8 cellular contexts compared by ENCODE assay signal in the genomic region with DNA sequence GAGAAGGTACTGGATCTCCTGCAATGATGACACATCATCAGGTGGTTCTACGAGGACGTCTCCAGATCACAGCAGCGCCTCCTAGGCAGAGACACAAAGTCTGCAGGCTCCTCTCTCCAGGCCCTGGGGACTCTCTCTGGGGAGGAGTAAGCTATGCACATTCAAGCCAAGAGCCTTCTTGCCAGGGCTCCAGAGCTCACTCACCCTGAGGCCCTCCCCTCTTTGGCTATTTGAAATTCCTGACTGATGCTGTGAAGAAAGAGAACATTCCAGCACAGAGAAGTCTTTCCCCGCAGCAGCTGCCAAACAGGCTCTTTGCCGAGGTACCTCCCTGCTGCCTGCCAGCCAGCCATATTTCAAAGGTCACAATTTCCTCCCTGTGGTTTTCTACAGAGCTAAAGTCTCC.
DNase-seq lines count a peak whose midpoint lies in the region; ATAC-seq and TF ChIP-seq lines count a peak whose summit lies in the region.

No MANE protein-coding gene starts in this region.

- no peaks in the 10 kb centered on the region for H3K9me3 Mint-ChIP-seq in activated T-cell treated with anti-CD3 and anti-CD28 coated beads, Interleukin-2, amount 50 U/mL, for 4 hours
- no peaks in the 10 kb centered on the region for H3K9me3 Mint-ChIP-seq in stimulated activated memory B cell treated with anti-CD40 and anti-IgM and Interleukin-4, amounts not matched to agents 10 μg/mL and 1 μg/mL and 100 μg/mL, for 72 hours

- DNase-seq in activated T-cell treated with anti-CD3 and anti-CD28 coated beads, Interleukin-2, amount 50 U/mL, for 4 hours: no peak
- DNase-seq in activated T-cell treated with anti-CD3 and anti-CD28 coated beads for 4 hours (no peak), astrocyte of the cerebellum (ENCODE audit: low read depth) (peak; percentile 73), iPS-NIHi11 (ENCODE audit: low spot score) (peak; percentile 76), Kasumi-1 (lab: John Stamatoyannopoulos, UW) (no peak), GOT3 (lab: John Stamatoyannopoulos, UW) (no peak)

- no peaks in the 10 kb centered on the region for H3K27me3 Mint-ChIP-seq in activated T-cell treated with anti-CD3 and anti-CD28 coated beads, Interleukin-2, amount 50 U/mL, for 4 hours (ENCODE audit: low read depth)
- H3K27me3 Mint-ChIP-seq in stimulated activated memory B cell treated with anti-CD40 and anti-IgM and Interleukin-4, amounts not matched to agents 10 μg/mL and 1 μg/mL and 100 μg/mL, for 72 hours: peaks cover 29% of the 10 kb centered on the region

- in situ Hi-C loops in astrocyte of the cerebellum (cut with HindIII; ENCODE audit: low sequenced_read_pairs): no loop called here

- peaks cover 48% of the 10 kb centered on the region for H3K4me1 Mint-ChIP-seq in activated T-cell treated with anti-CD3 and anti-CD28 coated beads, Interleukin-2, amount 50 U/mL, for 4 hours (ENCODE audit: low read depth)
- peaks cover 13% of the 10 kb centered on the region for H3K4me1 Mint-ChIP-seq in stimulated activated memory B cell treated with anti-CD40 and anti-IgM and Interleukin-4, amounts not matched to agents 10 μg/mL and 1 μg/mL and 100 μg/mL, for 72 hours

- peak; percentile 43 for TF ChIP-seq CTCF in astrocyte of the cerebellum (IDR thresholded peaks at IDR 0.05; ENCODE audit: low read depth, low read length, missing control alignments)

- peaks cover 3% of the 10 kb centered on the region for H3K36me3 Mint-ChIP-seq in activated T-cell treated with anti-CD3 and anti-CD28 coated beads, Interleukin-2, amount 50 U/mL, for 4 hours (ENCODE audit: insufficient read depth)
- no peaks in the 10 kb centered on the region for H3K36me3 Mint-ChIP-seq in stimulated activated memory B cell treated with anti-CD40 and anti-IgM and Interleukin-4, amounts not matched to agents 10 μg/mL and 1 μg/mL and 100 μg/mL, for 72 hours

- peak; percentile 31 to 53 for ATAC-seq in activated T-cell treated with anti-CD3 and anti-CD28 coated beads, Interleukin-2, amount 50 U/mL, for 4 hours
- peak; percentile 54 for ATAC-seq in stimulated activated memory B cell treated with anti-CD40 and anti-IgM and Interleukin-4, amounts not matched to agents 10 μg/mL and 1 μg/mL and 100 μg/mL, for 72 hours
- ATAC-seq in GM21786 (IDR thresholded peaks at IDR 0.05; ENCODE audit: unreplicated experiment): no peak

- no peak overlapping the region for H3K27ac Mint-ChIP-seq in stimulated activated memory B cell treated with anti-CD40 and anti-IgM and Interleukin-4, amounts not matched to agents 10 μg/mL and 1 μg/mL and 100 μg/mL, for 72 hours

- H3K4me3 Mint-ChIP-seq in activated T-cell treated with anti-CD3 and anti-CD28 coated beads, Interleukin-2, amount 50 U/mL, for 4 hours: no peak overlapping the region
- no peak overlapping the region for H3K4me3 Mint-ChIP-seq in stimulated activated memory B cell treated with anti-CD40 and anti-IgM and Interleukin-4, amounts not matched to agents 10 μg/mL and 1 μg/mL and 100 μg/mL, for 72 hours

- no peak overlapping the region for H3K4me3 ChIP-seq in astrocyte of the cerebellum (ENCODE audit: low read depth, low read length)

Comparison
In these comparisons a context has a peak if more than half of its experiments do, and no peak if none do; other contexts are left out.
1. DNase-seq: peak in astrocyte of the cerebellum (single experiment) and iPS-NIHi11 (single experiment); none in activated T-cell treated with anti-CD3 and anti-CD28 coated beads, Interleukin-2, amount 50 U/mL, for 4 hours (single experiment), activated T-cell treated with anti-CD3 and anti-CD28 coated beads for 4 hours (single experiment), Kasumi-1 (0 of 2) and GOT3 (single experiment).